Comparison of ENCODE assay signal across 13 cellular contexts in the genomic region with DNA sequence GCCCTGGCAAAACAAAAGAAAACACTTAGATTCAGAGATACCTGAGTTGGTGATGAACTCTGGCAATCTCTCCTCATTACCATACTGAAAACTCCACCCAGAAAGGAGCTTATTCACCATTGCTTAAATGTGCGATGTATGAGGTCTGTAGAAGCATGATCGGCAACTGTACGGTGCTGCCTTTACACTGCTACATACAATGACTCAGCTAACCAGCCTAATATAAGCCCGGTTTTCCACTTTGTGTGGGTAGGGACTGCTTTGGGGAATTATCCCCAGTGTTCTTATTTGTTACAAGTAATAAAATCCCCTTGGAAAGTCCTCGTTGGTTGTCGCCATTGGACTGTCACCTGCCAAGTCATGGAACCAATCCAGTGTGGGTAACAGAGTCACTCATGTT. TPM values are rescaled to one million over a fixed set of nuclear protein-coding genes. Genes with fewer than 3 reads are reported as not detected.
DNase-seq lines count a peak whose midpoint lies in the region; ATAC-seq and TF ChIP-seq lines count a peak whose summit lies in the region.
"Had no signal": no experiment of that assay in that cellular context is flagged by ENCODE, and none has a peak within 500 bp of the region (broad histone marks: within the 10 kb centered on the region; RNA-seq: fewer than 3 reads in every experiment).

No MANE protein-coding gene starts in this region.

- H3K4ac ChIP-seq in neuronal stem cell (ENCODE audit: low read length): no peak overlapping the region

- H4K8ac ChIP-seq in neuronal stem cell (ENCODE audit: low read depth, low read length): no peak overlapping the region

- no peaks in the 10 kb centered on the region for H3K27me3 ChIP-seq in neuronal stem cell (ENCODE audit: control insufficient read depth in 3 of 3, insufficient read depth in 3 of 3, low read depth in 1 of 3, low read length in 3 of 3)

- no peak overlapping the region for H3K27ac Mint-ChIP-seq in activated T-cell treated with anti-CD3 and anti-CD28 coated beads, Interleukin-2, amount 50 U/mL, for 72 hours
- H3K27ac Mint-ChIP-seq in activated T-helper 17 cell treated with anti-CD3 and anti-CD28 coated beads, Interleukin-2, amount 50 U/mL, for 72 hours: no peak overlapping the region

- no peak overlapping the region for H2AK5ac ChIP-seq in neuronal stem cell (ENCODE audit: low read depth, low read length)

- no peak overlapping the region for H4K91ac ChIP-seq in neuronal stem cell (ENCODE audit: low read depth, low read length, poor library complexity)

- no peak for TF ChIP-seq CTCF in GM12865 (IDR thresholded peaks at IDR 0.05; ENCODE audit: insufficient read depth, low read depth, low read length, missing control alignments)

- H3K4me3 ChIP-seq in GM12865 (ENCODE audit: low read depth, low read length) (no peak overlapping the region), neuronal stem cell (ENCODE audit: low read length in 2 of 2) (no peak overlapping the region)

- peak; percentile 22 to 42 for ATAC-seq in activated T-cell treated with anti-CD3 and anti-CD28 coated beads, Interleukin-2, amount 50 U/mL, for 72 hours (replicated peaks in 1 of 2)
- ATAC-seq in activated T-helper 17 cell treated with anti-CD3 and anti-CD28 coated beads, Interleukin-2, amount 50 U/mL, for 72 hours (replicated peaks): peak; percentile 56
- no peak for ATAC-seq in GM19351 (IDR thresholded peaks at IDR 0.05; ENCODE audit: unreplicated experiment)
- ATAC-seq: HCT116 had no signal

- H3K4me1 Mint-ChIP-seq in activated T-cell treated with anti-CD3 and anti-CD28 coated beads, Interleukin-2, amount 50 U/mL, for 72 hours (ENCODE audit: low read depth): peaks cover 12% of the 10 kb centered on the region
- no peaks in the 10 kb centered on the region for H3K4me1 Mint-ChIP-seq in activated T-helper 17 cell treated with anti-CD3 and anti-CD28 coated beads, Interleukin-2, amount 50 U/mL, for 72 hours

- H3K9me3 Mint-ChIP-seq in activated T-cell treated with anti-CD3 and anti-CD28 coated beads, Interleukin-2, amount 50 U/mL, for 72 hours: no peaks in the 10 kb centered on the region
- H3K9me3 Mint-ChIP-seq in activated T-helper 17 cell treated with anti-CD3 and anti-CD28 coated beads, Interleukin-2, amount 50 U/mL, for 72 hours: no peaks in the 10 kb centered on the region

- H3K4me3 Mint-ChIP-seq in activated T-cell treated with anti-CD3 and anti-CD28 coated beads, Interleukin-2, amount 50 U/mL, for 72 hours: no peak overlapping the region
- no peak overlapping the region for H3K4me3 Mint-ChIP-seq in activated T-helper 17 cell treated with anti-CD3 and anti-CD28 coated beads, Interleukin-2, amount 50 U/mL, for 72 hours

- H3K23ac ChIP-seq in neuronal stem cell (ENCODE audit: low read depth, low read length, poor library complexity): no peak overlapping the region

- no peak overlapping the region for H3K27ac ChIP-seq in neuronal stem cell (replicated peaks; ENCODE audit: low read length)
- H3K27ac ChIP-seq: C4-2B had no signal

- H2BK120ac ChIP-seq in neuronal stem cell (ENCODE audit: low read depth, low read length): no peak overlapping the region

- H2BK12ac ChIP-seq in neuronal stem cell (ENCODE audit: low read length): no peak overlapping the region

- peaks cover 4% of the 10 kb centered on the region for H3K27me3 Mint-ChIP-seq in activated T-cell treated with anti-CD3 and anti-CD28 coated beads, Interleukin-2, amount 50 U/mL, for 72 hours (ENCODE audit: low read depth)
- no peaks in the 10 kb centered on the region for H3K27me3 Mint-ChIP-seq in activated T-helper 17 cell treated with anti-CD3 and anti-CD28 coated beads, Interleukin-2, amount 50 U/mL, for 72 hours

- H2BK15ac ChIP-seq in neuronal stem cell (ENCODE audit: low read length): no peak overlapping the region

- H2AFZ ChIP-seq in neuronal stem cell (ENCODE audit: low read length): peak overlapping the region; percentile 41

- H3K4me2 ChIP-seq in neuronal stem cell (ENCODE audit: insufficient read depth, low read length, poor library complexity, severe bottlenecking): no peak overlapping the region

- H2BK5ac ChIP-seq in neuronal stem cell (ENCODE audit: low read length): no peak overlapping the region

- no peak overlapping the region for H3K18ac ChIP-seq in neuronal stem cell (ENCODE audit: low read length)

- H3K36me3 Mint-ChIP-seq in activated T-cell treated with anti-CD3 and anti-CD28 coated beads, Interleukin-2, amount 50 U/mL, for 72 hours (ENCODE audit: insufficient read depth in 2 of 2): no peaks in the 10 kb centered on the region
- H3K36me3 Mint-ChIP-seq in activated T-helper 17 cell treated with anti-CD3 and anti-CD28 coated beads, Interleukin-2, amount 50 U/mL, for 72 hours (ENCODE audit: low read depth): no peaks in the 10 kb centered on the region

- H3K36me3 ChIP-seq in neuronal stem cell (replicated peaks in 1 of 2; ENCODE audit: control insufficient read depth in 2 of 2, insufficient read depth in 2 of 2, low read length in 2 of 2): no peaks in the 10 kb centered on the region

- no peaks in the 10 kb centered on the region for H3K9me3 ChIP-seq in neuronal stem cell (replicated peaks in 1 of 2; ENCODE audit: control insufficient read depth in 2 of 2, insufficient read depth in 1 of 2, low read depth in 1 of 2, low read length in 2 of 2)

- DNase-seq in activated T-cell treated with anti-CD3 and anti-CD28 coated beads, Interleukin-2, amount 50 U/mL, for 72 hours: no peak
- no peak for DNase-seq in activated T-cell treated with anti-CD3 and anti-CD28 coated beads, Interleukin-2, amount 50 U/mL, for 1 hour
- DNase-seq in GM12865 (ENCODE audit: low read depth) (peak; percentile 41), neuronal stem cell (ENCODE audit: low spot score) (no peak), T1000 (lab: John Stamatoyannopoulos, UW) (no peak)
- DNase-seq: DMS79 treated with DMSO at 0.1 percent for 48 hours, NCI-H1105, NCI-H2081 treated with DMSO at 0.1 percent for 48 hours, Right ventricle myocardium superior had no signal

- no peaks in the 10 kb centered on the region for H3K79me1 ChIP-seq in neuronal stem cell (ENCODE audit: low read depth, low read length)

- H3K4me1 ChIP-seq in neuronal stem cell (ENCODE audit: control insufficient read depth in 2 of 2, insufficient read depth in 1 of 2, low read depth in 1 of 2, low read length in 2 of 2): no peaks in the 10 kb centered on the region

- no peak overlapping the region for H3K9ac ChIP-seq in neuronal stem cell (ENCODE audit: low read depth, low read length, poor library complexity)

- no peak overlapping the region for H3K14ac ChIP-seq in neuronal stem cell (ENCODE audit: low read length)

- WGBS in neuronal stem cell (ENCODE audit: extremely low coverage in 2 of 2, insufficient read length in 2 of 2, insufficient replicate concordance in 1 of 2), 2 donors: no CpG with 5 or more reads among the region's 6 CpGs

RNA-seq across cellular contexts. Expression of a gene that starts 23.6 kb away (rescaled TPM):
- total RNA-seq in activated T-cell treated with anti-CD3 and anti-CD28 coated beads, Interleukin-2, amount 50 U/mL, for 72 hours: 100 to 1,000 TPM; 138 to 141 TPM
- total RNA-seq in activated T-helper 17 cell treated with anti-CD3 and anti-CD28 coated beads, Interleukin-2, amount 50 U/mL, for 72 hours: 10 to 100 TPM; 80.3 to 92.3 TPM
- polyA plus RNA-seq in neuronal stem cell (2013, experiment 1 of 2): 25.1 TPM
- polyA plus RNA-seq in neuronal stem cell (2013, experiment 2 of 2): 25.4 TPM
